Comparison of ENCODE assay signal across 21 cellular contexts in genomic region chr11:20008190-20008801, GRCh38.
DNase-seq lines count a peak whose midpoint lies in the region; ATAC-seq and TF ChIP-seq lines count a peak whose summit lies in the region.
"Had no signal": no experiment of that assay in that cellular context is flagged by ENCODE, and none has a peak within 500 bp of the region (broad histone marks: within the 10 kb centered on the region; RNA-seq: fewer than 3 reads in every experiment).

No MANE protein-coding gene starts in this region.

- 30 to 41% methylated on average over 2 to 3 of the region's 6 CpGs for whole genome bisulfite sequencing in gastroesophageal sphincter (ENCODE audit: low coverage in 1 of 2), 2 donors
- WGBS in aorta, 2 donors, result 61 to 62% methylated on average over 6 of the region's 6 CpGs
- 80 to 87% (median 84%) methylated on average over 6 of the region's 6 CpGs for WGBS in adrenal gland, 4 donors

- H3K9me3 Mint-ChIP-seq in immature natural killer cell, result no peaks in the 10 kb centered on the region
- H3K9me3 Mint-ChIP-seq: activated CD4-positive, alpha-beta T cell treated with anti-CD3 and anti-CD28 coated beads, Interleukin-2, amount 10 ng/mL, durations not matched to agents 24 days and 14 days; activated naive CD8-positive, alpha-beta T cell treated with anti-CD3 and anti-CD28 coated beads, Interleukin-2, amount 10 ng/mL, durations not matched to agents 7 days and 5 days had no signal

- no peak overlapping the region for H3K27ac Mint-ChIP-seq in immature natural killer cell
- H3K27ac Mint-ChIP-seq: activated CD4-positive, alpha-beta T cell treated with anti-CD3 and anti-CD28 coated beads, Interleukin-2, amount 10 ng/mL, durations not matched to agents 24 days and 14 days; activated naive CD8-positive, alpha-beta T cell treated with anti-CD3 and anti-CD28 coated beads, Interleukin-2, amount 10 ng/mL, durations not matched to agents 7 days and 5 days had no signal

- H3K27ac ChIP-seq in gastroesophageal sphincter (peak overlapping the region in 3 of 4 donors; percentile 21 to 76 (median 48)), aorta (ENCODE audit: low read depth in 1 of 2, low read length in 2 of 2) (peak overlapping the region in 1 of 2 donors; percentile 68), adrenal gland (no peak overlapping the region)
- H3K27ac ChIP-seq: neutrophil, RWPE1, VCaP had no signal

- TF ChIP-seq POLR2A in gastroesophageal sphincter (IDR thresholded peaks at IDR 0.05) (no peak), adrenal gland (IDR thresholded peaks at IDR 0.05) (no peak)

- TF ChIP-seq CTCF in gastroesophageal sphincter (IDR thresholded peaks at IDR 0.05) (no peak), adrenal gland (IDR thresholded peaks at IDR 0.05) (no peak)

- no peak overlapping the region for H3K4me3 Mint-ChIP-seq in immature natural killer cell
- H3K4me3 Mint-ChIP-seq: activated CD4-positive, alpha-beta T cell treated with anti-CD3 and anti-CD28 coated beads, Interleukin-2, amount 10 ng/mL, durations not matched to agents 24 days and 14 days; activated naive CD8-positive, alpha-beta T cell treated with anti-CD3 and anti-CD28 coated beads, Interleukin-2, amount 10 ng/mL, durations not matched to agents 7 days and 5 days had no signal

- H3K36me3 Mint-ChIP-seq in immature natural killer cell, result peaks cover 0 to 3% (median 0%) of the 10 kb centered on the region in 3 donors
- H3K36me3 Mint-ChIP-seq: activated naive CD8-positive, alpha-beta T cell treated with anti-CD3 and anti-CD28 coated beads, Interleukin-2, amount 10 ng/mL, durations not matched to agents 7 days and 5 days had no signal

- intact Hi-C loops in cardiac septum (cut with DNase I) (no loop called here), Right ventricle myocardium inferior (cut with DNase I) (loop anchor here (2.0 kb wide), 1 partner anchor 37 kb away; no protein-coding TSS in a partner anchor), aorta (cut with DNase I) (no loop called here), adrenal gland (cut with DNase I) (no loop called here)

- H3K4me3 ChIP-seq in gastroesophageal sphincter (no peak overlapping the region), aorta (ENCODE audit: low read length in 2 of 2) (no peak overlapping the region), adrenal gland (no peak overlapping the region)
- H3K4me3 ChIP-seq: smooth muscle cell had no signal

- H3K27me3 ChIP-seq in gastroesophageal sphincter, result no peaks in the 10 kb centered on the region
- H3K27me3 ChIP-seq in aorta (ENCODE audit: control insufficient read depth in 1 of 2, insufficient read depth in 2 of 2, low read length in 1 of 2), result no peaks in the 10 kb centered on the region
- no peaks in the 10 kb centered on the region for H3K27me3 ChIP-seq in adrenal gland
- H3K27me3 ChIP-seq: BE2C had no signal

- TF ChIP-seq EP300 in gastroesophageal sphincter (IDR thresholded peaks at IDR 0.05), result no peak

- H3K4me1 ChIP-seq in gastroesophageal sphincter (peaks cover 6 to 50% (median 11%) of the 10 kb centered on the region in 3 donors), aorta (ENCODE audit: control insufficient read depth in 1 of 2, insufficient read depth in 2 of 2, low read length in 2 of 2) (peaks cover 4 to 14% of the 10 kb centered on the region in 2 donors), adrenal gland (replicated peaks in 1 of 2) (no peaks in the 10 kb centered on the region)
- H3K4me1 ChIP-seq: BE2C had no signal

- H3K4me1 Mint-ChIP-seq in immature natural killer cell, result peaks cover under 1 to 5% of the 10 kb centered on the region in 2 donors
- H3K4me1 Mint-ChIP-seq: activated CD4-positive, alpha-beta T cell treated with anti-CD3 and anti-CD28 coated beads, Interleukin-2, amount 10 ng/mL, durations not matched to agents 24 days and 14 days; activated naive CD8-positive, alpha-beta T cell treated with anti-CD3 and anti-CD28 coated beads, Interleukin-2, amount 10 ng/mL, durations not matched to agents 7 days and 5 days had no signal

- ATAC-seq in Right ventricle myocardium inferior, result no peak
- ATAC-seq in gastroesophageal sphincter, result no peak
- ATAC-seq in aorta (ENCODE audit: low FRiP score), result peak; percentile 54
- ATAC-seq in HG03378 (IDR thresholded peaks at IDR 0.05; ENCODE audit: unreplicated experiment), result no peak

- H3K27me3 Mint-ChIP-seq in immature natural killer cell (ENCODE audit: low read depth in 3 of 3), result peaks cover 0 to 8% (median 0%) of the 10 kb centered on the region in 3 donors

- DNase-seq in cardiac septum (ENCODE audit: low spot score) (peak; percentile 33), Right ventricle myocardium inferior (ENCODE audit: missing footprints) (no peak), medulla oblongata (ENCODE audit: extremely low spot score) (peak; percentile 46), aorta (no peak), immature natural killer cell (no peak), adrenal gland (no peak)
- DNase-seq: activated CD4-positive, alpha-beta T cell treated with anti-CD3 and anti-CD28 coated beads, Interleukin-2, amount 10 ng/mL, durations not matched to agents 24 days and 14 days; activated gamma-delta T cell; activated naive CD8-positive, alpha-beta T cell treated with anti-CD3 and anti-CD28 coated beads, Interleukin-2, amount 10 ng/mL, durations not matched to agents 7 days and 5 days; activated T-cell treated with anti-CD3 and anti-CD28 coated beads, Interleukin-2, amount 50 U/mL, for 1 hour; BE2C; NCI-H345; NCI-H82; stimulated activated CD4-positive, alpha-beta T cell treated with anti-CD3 and anti-CD28 coated beads, Interleukin-1b, Interleukin-23, amount 100 ng/mL, for 48 hours; trophoblast cell had no signal

- no peaks in the 10 kb centered on the region for H3K9me3 ChIP-seq in gastroesophageal sphincter
- no peaks in the 10 kb centered on the region for H3K9me3 ChIP-seq in aorta (ENCODE audit: control insufficient read depth, low read length)
- H3K9me3 ChIP-seq in adrenal gland (replicated peaks in 1 of 3), result no peaks in the 10 kb centered on the region
- H3K9me3 ChIP-seq: BE2C, neutrophil had no signal

- peaks cover 0 to 19% of the 10 kb centered on the region in 2 donors for H3K36me3 ChIP-seq in gastroesophageal sphincter
- H3K36me3 ChIP-seq in aorta (ENCODE audit: control insufficient read depth in 1 of 2, insufficient read depth in 2 of 2, low read length in 1 of 2), result peaks cover 1 to 3% of the 10 kb centered on the region in 2 donors
- H3K36me3 ChIP-seq in adrenal gland (replicated peaks in 1 of 2), result no peaks in the 10 kb centered on the region
- H3K36me3 ChIP-seq: BE2C had no signal

Comparison
In these comparisons a context has a peak if more than half of its experiments do, and no peak if none do; other contexts are left out.
1. DNase-seq: peak in cardiac septum (single experiment) and medulla oblongata (single experiment); none in Right ventricle myocardium inferior (single experiment), aorta (0 of 2), immature natural killer cell (0 of 3) and adrenal gland (0 of 7).
2. H3K27ac ChIP-seq: peak in gastroesophageal sphincter (3 of 4); none in adrenal gland (0 of 5).